9 cellular contexts compared by ENCODE assay signal in genomic region chr16:89994389-89994720, GRCh38. TPM values are rescaled to one million over a fixed set of nuclear protein-coding genes. Genes with fewer than 3 reads are reported as not detected.
DNase-seq lines count a peak whose midpoint lies in the region; ATAC-seq, FAIRE-seq and TF ChIP-seq lines count a peak whose summit lies in the region.
"Had no signal": no experiment of that assay in that cellular context is flagged by ENCODE, and none has a peak within 500 bp of the region (broad histone marks: within the 10 kb centered on the region; RNA-seq: fewer than 3 reads in every experiment).

No MANE protein-coding gene starts in this region.

- intact Hi-C loops in activated CD4-positive, alpha-beta memory T cell treated with anti-CD3 and anti-CD28 coated beads for 36 hours (cut with micrococcal nuclease) = loop anchor here (2.0 kb wide), 1 partner anchor 22 kb away; no protein-coding TSS in a partner anchor
- intact Hi-C loops in psoas muscle (cut with DNase I) = no loop called here

- TF ChIP-seq CTCF in H9 (conservative IDR thresholded peaks at IDR 0.05) (no peak), foreskin keratinocyte (conservative IDR thresholded peaks at IDR 0.05) (no peak), psoas muscle (IDR thresholded peaks at IDR 0.05) (no peak), D721Med (IDR thresholded peaks at IDR 0.05; ENCODE audit: insufficient read depth, missing control alignments) (no peak)

- no peaks in the 10 kb centered on the region for H4K20me1 ChIP-seq in H9 (ENCODE audit: control insufficient read depth, insufficient read depth, insufficient read length)

- peak overlapping the region; percentile 56 for H4K91ac ChIP-seq in H9 (ENCODE audit: insufficient read length, low read depth, low read length)

- H3K36me3 Mint-ChIP-seq in H9 (ENCODE audit: insufficient read depth in 1 of 3, low read depth in 3 of 3) = peaks cover 66 to 79% (median 76%) of the 10 kb centered on the region in 3 experiments
- peaks cover 64% of the 10 kb centered on the region for H3K36me3 Mint-ChIP-seq in activated CD4-positive, alpha-beta memory T cell treated with anti-CD3 and anti-CD28 coated beads for 36 hours

- H2BK15ac ChIP-seq in H9 (ENCODE audit: low read depth, low read length) = no peak overlapping the region

- H3K9me3 Mint-ChIP-seq in H9 = peaks cover 26 to 31% of the 10 kb centered on the region in 2 experiments
- peaks cover 26% of the 10 kb centered on the region for H3K9me3 Mint-ChIP-seq in activated CD4-positive, alpha-beta memory T cell treated with anti-CD3 and anti-CD28 coated beads for 36 hours

- DNase-seq in H9 (no peak), foreskin keratinocyte (no peak), psoas muscle (peak in 1 of 2 donors; percentile 41), foreskin melanocyte (no peak), NCI-H1930 (lab: John Stamatoyannopoulos, UW) (no peak), D721Med (ENCODE audit: insufficient read length, low spot score) (no peak)
- no peak for DNase-seq in activated CD4-positive, alpha-beta memory T cell treated with anti-CD3 and anti-CD28 coated beads for 36 hours

- H3K4me1 Mint-ChIP-seq in H9 = no peaks in the 10 kb centered on the region
- H3K4me1 Mint-ChIP-seq in activated CD4-positive, alpha-beta memory T cell treated with anti-CD3 and anti-CD28 coated beads for 36 hours (ENCODE audit: low read depth) = peaks cover 18% of the 10 kb centered on the region

- H3K23ac ChIP-seq in H9 (ENCODE audit: insufficient read length, low read depth, low read length) = no peak overlapping the region

- H3K4me3 ChIP-seq in psoas muscle = no peak overlapping the region
- H3K4me3 ChIP-seq: skin epidermis had no signal

- no peak overlapping the region for H4K8ac ChIP-seq in H9 (replicated peaks; ENCODE audit: insufficient read length, low read depth, low read length)

- no CpG with 5 or more reads among the region's 7 CpGs for WGBS in H9 (ENCODE audit: extremely low coverage, insufficient read length, low lambda C conversion rate)
- 87 to 95% (median 94%) methylated on average over 7 of the region's 7 CpGs for WGBS in psoas muscle, 3 donors

- H3K56ac ChIP-seq in H9 (ENCODE audit: insufficient read length, low read depth, low read length) = no peak overlapping the region

- peak overlapping the region; percentile 49 for H3K18ac ChIP-seq in H9 (ENCODE audit: insufficient read length, low read depth, low read length)

- CTCF ChIA-PET in activated CD4-positive, alpha-beta memory T cell treated with anti-CD3 and anti-CD28 coated beads for 36 hours (lab: Charles Lee) = no interaction called here

- H2BK5ac ChIP-seq in H9 (ENCODE audit: insufficient read length, low read length) = no peak overlapping the region

- no peaks in the 10 kb centered on the region for H3K23me2 ChIP-seq in H9 (ENCODE audit: insufficient read length, low read depth, low read length, poor library complexity, severe bottlenecking)

- peak overlapping the region; percentile 36 for H3K4ac ChIP-seq in H9 (ENCODE audit: low read depth, low read length)

- no peak overlapping the region for H3K4me3 Mint-ChIP-seq in H9
- peak overlapping the region; percentile 61 for H3K4me3 Mint-ChIP-seq in activated CD4-positive, alpha-beta memory T cell treated with anti-CD3 and anti-CD28 coated beads for 36 hours

- peak overlapping the region; percentile 20; the same call in 1 of the 2 replicates for H3K14ac ChIP-seq in H9 (ENCODE audit: insufficient read depth, low read length)

- no peak for ATAC-seq in foreskin keratinocyte
- ATAC-seq in psoas muscle = peak; percentile 12 to 21 (median 16)
- ATAC-seq in GM18909 (IDR thresholded peaks at IDR 0.05; ENCODE audit: poor library complexity, unreplicated experiment) = no peak

- peaks cover 4 to 82% of the 10 kb centered on the region in 2 donors for H3K36me3 ChIP-seq in psoas muscle (ENCODE audit: insufficient read depth in 1 of 2, low read depth in 1 of 2)

- H2BK12ac ChIP-seq in H9 (ENCODE audit: insufficient read length, low read depth, low read length) = peak overlapping the region; percentile 35

- H3K27me3 ChIP-seq in H9 (ENCODE audit: insufficient read depth, low read length) (no peaks in the 10 kb centered on the region), foreskin keratinocyte (no peaks in the 10 kb centered on the region), psoas muscle (ENCODE audit: insufficient read depth in 3 of 3, low read length in 2 of 3) (no peaks in the 10 kb centered on the region)

- POLR2A ChIA-PET in activated CD4-positive, alpha-beta memory T cell treated with anti-CD3 and anti-CD28 coated beads for 36 hours (lab: Charles Lee) = no interaction called here

- H3K79me1 ChIP-seq in H9 (ENCODE audit: insufficient read depth, low read depth, low read length, poor library complexity, severe bottlenecking) = no peaks in the 10 kb centered on the region

- H3K9ac ChIP-seq in H9 (ENCODE audit: extremely low read depth, insufficient read length, low read length) = no peak overlapping the region

- H2AFZ ChIP-seq in H9 (ENCODE audit: low read length) = no peak overlapping the region

- H3K27ac ChIP-seq in H9 (ENCODE audit: insufficient read length, low read depth, low read length) (peak overlapping the region; percentile 93), foreskin keratinocyte (peak overlapping the region; percentile 62), psoas muscle (peak overlapping the region; percentile 88)

- peak overlapping the region; percentile 24 for H2AK5ac ChIP-seq in H9 (ENCODE audit: insufficient read length, low read length)

- H3K79me2 ChIP-seq in H9 (ENCODE audit: insufficient read depth, low read length) = no peaks in the 10 kb centered on the region

- H3K4me1 ChIP-seq in H9 (ENCODE audit: insufficient read depth, low read length) (no peaks in the 10 kb centered on the region), foreskin keratinocyte (no peaks in the 10 kb centered on the region), psoas muscle (no peaks in the 10 kb centered on the region)

- H3T11ph ChIP-seq in H9 (ENCODE audit: low read length) = no peak overlapping the region

- H3K4me2 ChIP-seq in H9 (ENCODE audit: insufficient read depth, insufficient read length, low read length) = no peak overlapping the region

- peaks cover 11% of the 10 kb centered on the region; the same call in 1 of the 2 replicates for H3K27me3 Mint-ChIP-seq in H9 (ENCODE audit: low read depth)
- H3K27me3 Mint-ChIP-seq in activated CD4-positive, alpha-beta memory T cell treated with anti-CD3 and anti-CD28 coated beads for 36 hours = peaks cover 12% of the 10 kb centered on the region

- H3K9me3 ChIP-seq in H9 (ENCODE audit: control insufficient read depth, low read depth, low read length) = no peaks in the 10 kb centered on the region
- no peaks in the 10 kb centered on the region for H3K9me3 ChIP-seq in psoas muscle

- H2BK20ac ChIP-seq in H9 (ENCODE audit: low read depth, low read length, poor library complexity, severe bottlenecking) = no peak overlapping the region

- FAIRE-seq in D721Med (lab: Jason Lieb, UNC) = no peak

- H3K27ac Mint-ChIP-seq in H9 = peak overlapping the region; percentile 96 to 99 (median 99); a peak in 6 of 7 replicates
- H3K27ac Mint-ChIP-seq in activated CD4-positive, alpha-beta memory T cell treated with anti-CD3 and anti-CD28 coated beads for 36 hours = peak overlapping the region; percentile 94

- peak overlapping the region; percentile 5 for H4K5ac ChIP-seq in H9 (ENCODE audit: insufficient read length, low read depth, low read length)

- H2BK120ac ChIP-seq in H9 (ENCODE audit: low read depth, low read length, poor library complexity, severe bottlenecking) = no peak overlapping the region

RNA-seq across cellular contexts. Expression of gene DBNDD1, which starts 24.9 kb away (rescaled TPM):
- 86.8 and 87.3 TPM in 2 replicates for total RNA-seq in H9 (2021)
- total RNA-seq in activated CD4-positive, alpha-beta memory T cell treated with anti-CD3 and anti-CD28 coated beads for 36 hours = under 1 TPM; 0.81 to 0.94 TPM
- total RNA-seq in foreskin keratinocyte = 1.8 and 11.8 TPM in 2 replicates
- 2.4 and 14.5 TPM in 2 replicates for polyA plus RNA-seq in foreskin keratinocyte
- 10 to 100 TPM; 14.7 to 37.8 (median 20.6) TPM for total RNA-seq in psoas muscle
- 10 to 100 TPM; 14.1 to 25.4 (median 17.0) TPM for polyA plus RNA-seq in psoas muscle

RNA-seq across cellular contexts. Expression of gene DEF8, which starts 45.8 kb away (rescaled TPM):
- total RNA-seq in H9 (2021) = 53.3 and 55.8 TPM in 2 replicates
- 10 to 100 TPM; 29.0 to 33.3 TPM for total RNA-seq in activated CD4-positive, alpha-beta memory T cell treated with anti-CD3 and anti-CD28 coated beads for 36 hours
- total RNA-seq in foreskin keratinocyte = 87.8 and 90.1 TPM in 2 replicates
- 111 TPM in 2 replicates for polyA plus RNA-seq in foreskin keratinocyte
- total RNA-seq in psoas muscle = 10 to 100 TPM; 16.2 to 28.5 (median 25.2) TPM
- polyA plus RNA-seq in psoas muscle = 10 to 100 TPM; 22.2 to 38.3 (median 25.5) TPM

Comparison
In these comparisons a context has a peak if more than half of its experiments do, and no peak if none do; other contexts are left out.
1. ATAC-seq: peak in psoas muscle (4 of 4); none in foreskin keratinocyte (single experiment) and GM18909 (single experiment).
2. Peak in every context shown above with its lines, with median percentiles within 50 percentile points of each other: H3K27ac ChIP-seq.